10 cellular contexts compared by ENCODE assay signal in the genomic region with DNA sequence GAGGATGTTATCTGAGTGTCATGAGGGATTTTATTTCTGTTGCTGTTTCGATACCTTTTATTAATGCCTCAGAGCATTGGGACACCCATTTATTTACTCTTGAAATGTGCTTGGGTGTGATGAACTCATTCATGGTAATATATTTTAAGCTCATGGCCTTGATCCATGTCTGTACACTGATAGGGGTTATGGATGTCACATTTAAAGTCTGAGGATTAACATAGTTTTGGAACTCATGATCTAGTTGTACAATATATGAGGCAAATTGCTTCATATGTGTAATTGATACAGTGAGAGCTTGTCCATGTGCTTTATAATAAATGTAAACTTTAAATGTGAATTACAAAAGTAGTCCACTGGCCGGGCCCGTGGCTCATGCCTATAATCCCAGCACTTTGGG. TPM values are rescaled to one million over a fixed set of nuclear protein-coding genes. Genes with fewer than 3 reads are reported as not detected.
DNase-seq lines count a peak whose midpoint lies in the region; ATAC-seq and TF ChIP-seq lines count a peak whose summit lies in the region.
"Had no signal": no experiment of that assay in that cellular context is flagged by ENCODE, and none has a peak within 500 bp of the region (broad histone marks: within the 10 kb centered on the region; RNA-seq: fewer than 3 reads in every experiment).

No MANE protein-coding gene starts in this region.

- no peak for DNase-seq in activated T-cell treated with anti-CD3 and anti-CD28 coated beads, Interleukin-2, amount 50 U/mL, for 24 hours
- DNase-seq in activated T-cell treated with anti-CD3 and anti-CD28 coated beads, Interleukin-2, amount 50 U/mL, for 1 hour: no peak
- no peak for DNase-seq in activated naive CD8-positive, alpha-beta T cell treated with anti-CD3 and anti-CD28 coated beads, Interleukin-2, amount 10 ng/mL, durations not matched to agents 7 days and 5 days
- DNase-seq in iris pigment epithelial cell (ENCODE audit: low read depth) (peak; percentile 58), thyroid gland (no peak), NOMO-1 (lab: John Stamatoyannopoulos, UW; ENCODE audit: unreplicated experiment in 2 of 2) (no peak), cerebellar nuclear complex (lab: John Stamatoyannopoulos, UW) (no peak)
- DNase-seq: anterior cingulate cortex, Peyer's patch had no signal

- peaks cover 31% of the 10 kb centered on the region for H3K36me3 Mint-ChIP-seq in activated T-cell treated with anti-CD3 and anti-CD28 coated beads, Interleukin-2, amount 50 U/mL, for 24 hours (ENCODE audit: low read depth)
- H3K36me3 Mint-ChIP-seq in activated naive CD8-positive, alpha-beta T cell treated with anti-CD3 and anti-CD28 coated beads, Interleukin-2, amount 10 ng/mL, durations not matched to agents 7 days and 5 days: peaks cover 2% of the 10 kb centered on the region

- 89 to 91% methylated on average over 3 of the region's 3 CpGs for WGBS in thyroid gland, 2 donors

- H3K27me3 Mint-ChIP-seq in activated T-cell treated with anti-CD3 and anti-CD28 coated beads, Interleukin-2, amount 50 U/mL, for 24 hours: no peaks in the 10 kb centered on the region
- no peaks in the 10 kb centered on the region for H3K27me3 Mint-ChIP-seq in activated naive CD8-positive, alpha-beta T cell treated with anti-CD3 and anti-CD28 coated beads, Interleukin-2, amount 10 ng/mL, durations not matched to agents 7 days and 5 days

- H3K27ac ChIP-seq in thyroid gland: peak overlapping the region in 2 of 3 donors; percentile 4 to 96

- no peak for ATAC-seq in activated naive CD8-positive, alpha-beta T cell treated with anti-CD3 and anti-CD28 coated beads, Interleukin-2, amount 10 ng/mL, durations not matched to agents 7 days and 5 days (ENCODE audit: low read depth)
- ATAC-seq in HG02981 (IDR thresholded peaks at IDR 0.05; ENCODE audit: unreplicated experiment): no peak

- intact Hi-C loops in thyroid gland (cut with DNase I): loop anchor here (10.0 kb wide), 2 partner anchors 136 to 246 kb away; a partner anchor contains a TSS

- no peak for TF ChIP-seq POLR2A in thyroid gland (IDR thresholded peaks at IDR 0.05)

- no peaks in the 10 kb centered on the region for H3K9me3 Mint-ChIP-seq in activated T-cell treated with anti-CD3 and anti-CD28 coated beads, Interleukin-2, amount 50 U/mL, for 24 hours
- H3K9me3 Mint-ChIP-seq in activated naive CD8-positive, alpha-beta T cell treated with anti-CD3 and anti-CD28 coated beads, Interleukin-2, amount 10 ng/mL, durations not matched to agents 7 days and 5 days: no peaks in the 10 kb centered on the region

- H3K4me3 ChIP-seq in thyroid gland (replicated peaks in 1 of 3): peak overlapping the region in 1 of 3 donors; percentile 76

- H3K4me1 ChIP-seq in thyroid gland: peaks cover 13 to 17% of the 10 kb centered on the region in 2 donors

- H3K4me3 Mint-ChIP-seq in activated T-cell treated with anti-CD3 and anti-CD28 coated beads, Interleukin-2, amount 50 U/mL, for 24 hours: peak overlapping the region; percentile 90
- H3K4me3 Mint-ChIP-seq in activated naive CD8-positive, alpha-beta T cell treated with anti-CD3 and anti-CD28 coated beads, Interleukin-2, amount 10 ng/mL, durations not matched to agents 7 days and 5 days: peak overlapping the region; percentile 94

- no peaks in the 10 kb centered on the region for H3K36me3 ChIP-seq in thyroid gland
- H3K36me3 ChIP-seq: Peyer's patch had no signal

- peak overlapping the region; percentile 44 for H3K27ac Mint-ChIP-seq in activated T-cell treated with anti-CD3 and anti-CD28 coated beads, Interleukin-2, amount 50 U/mL, for 24 hours
- H3K27ac Mint-ChIP-seq in activated naive CD8-positive, alpha-beta T cell treated with anti-CD3 and anti-CD28 coated beads, Interleukin-2, amount 10 ng/mL, durations not matched to agents 7 days and 5 days: no peak overlapping the region

- POLR2A ChIA-PET in activated naive CD8-positive, alpha-beta T cell treated with anti-CD3 and anti-CD28 coated beads, Interleukin-2, amount 10 ng/mL, durations not matched to agents 7 days and 5 days (lab: Charles Lee): no interaction called here

- no peaks in the 10 kb centered on the region for H3K27me3 ChIP-seq in thyroid gland
- H3K27me3 ChIP-seq: Peyer's patch had no signal

- TF ChIP-seq CTCF in thyroid gland (IDR thresholded peaks at IDR 0.05): no peak

- peaks cover 40% of the 10 kb centered on the region for H3K4me1 Mint-ChIP-seq in activated T-cell treated with anti-CD3 and anti-CD28 coated beads, Interleukin-2, amount 50 U/mL, for 24 hours (ENCODE audit: low read depth)
- H3K4me1 Mint-ChIP-seq in activated naive CD8-positive, alpha-beta T cell treated with anti-CD3 and anti-CD28 coated beads, Interleukin-2, amount 10 ng/mL, durations not matched to agents 7 days and 5 days: peaks cover 25% of the 10 kb centered on the region

- no peaks in the 10 kb centered on the region for H3K9me3 ChIP-seq in thyroid gland
- H3K9me3 ChIP-seq: Peyer's patch had no signal

RNA-seq across cellular contexts. Expression of a gene that starts 23.0 kb away (rescaled TPM):
- total RNA-seq in activated naive CD8-positive, alpha-beta T cell treated with anti-CD3 and anti-CD28 coated beads, Interleukin-2, amount 10 ng/mL, durations not matched to agents 7 days and 5 days: 10 to 100 TPM; 15.3 to 15.8 TPM
- 10 to 100 TPM; 22.1 to 37.5 (median 25.0) TPM for total RNA-seq in thyroid gland
